ENCODE assay signal across 9 cellular contexts in genomic region chr3:182364723-182365650, GRCh38.
DNase-seq lines count a peak whose midpoint lies in the region; ATAC-seq and TF ChIP-seq lines count a peak whose summit lies in the region.
"Had no signal": no experiment of that assay in that cellular context is flagged by ENCODE, and none has a peak within 500 bp of the region (broad histone marks: within the 10 kb centered on the region; RNA-seq: fewer than 3 reads in every experiment).

No MANE protein-coding gene starts in this region.

- no peak for TF ChIP-seq CTCF in astrocyte of the cerebellum (IDR thresholded peaks at IDR 0.05; ENCODE audit: low read depth, low read length, missing control alignments)

- no peak overlapping the region for H3K18ac ChIP-seq in mesenchymal stem cell (ENCODE audit: low read depth in 1 of 2, low read length in 2 of 2)

- in situ Hi-C loops in Caki2 (cut with HindIII; ENCODE audit: low pct_unique_long_range_greater_than_20kb, low sequenced_read_pairs) = no loop called here
- in situ Hi-C loops in astrocyte of the cerebellum (cut with HindIII; ENCODE audit: low sequenced_read_pairs) = loop anchor here (5.0 kb wide), 1 partner anchor 87 kb away; no protein-coding TSS in a partner anchor

- WGBS in mesenchymal stem cell = 74% methylated on average over 20 of the region's 20 CpGs

- no peak overlapping the region for H4K91ac ChIP-seq in mesenchymal stem cell (ENCODE audit: low read length)

- H3K4me2 ChIP-seq in mesenchymal stem cell (ENCODE audit: low read length, poor library complexity, severe bottlenecking) = peak overlapping the region; percentile 37
- H3K4me2 ChIP-seq: BLaER1 treated with 17β-estradiol and CSF1 and Interleukin-3, amounts not matched to agents 10 nM and 100 nM had no signal

- no peak overlapping the region for H2BK120ac ChIP-seq in mesenchymal stem cell (ENCODE audit: low read depth, low read length)

- no peak overlapping the region for H3K14ac ChIP-seq in mesenchymal stem cell (ENCODE audit: low read length in 2 of 2)

- H3K9me3 ChIP-seq in mesenchymal stem cell (ENCODE audit: control insufficient read depth, low read length) = no peaks in the 10 kb centered on the region
- H3K9me3 ChIP-seq: BLaER1 treated with 17β-estradiol and CSF1 and Interleukin-3, amounts not matched to agents 10 nM and 100 nM had no signal

- H3K23ac ChIP-seq in mesenchymal stem cell (ENCODE audit: low read length in 2 of 2) = no peak overlapping the region

- no peaks in the 10 kb centered on the region for H3K36me3 ChIP-seq in mesenchymal stem cell (ENCODE audit: control insufficient read depth in 1 of 2, insufficient read depth in 2 of 2, low read depth in 1 of 2, low read length in 2 of 2)
- H3K36me3 ChIP-seq: BLaER1 treated with 17β-estradiol and CSF1 and Interleukin-3, amounts not matched to agents 10 nM and 100 nM had no signal

- H3K79me1 ChIP-seq in mesenchymal stem cell (replicated peaks; ENCODE audit: low read length, poor library complexity, severe bottlenecking) = no peaks in the 10 kb centered on the region

- ATAC-seq in HG02759 (IDR thresholded peaks at IDR 0.05; ENCODE audit: unreplicated experiment) = no peak
- no peak for ATAC-seq in HG02870 (IDR thresholded peaks at IDR 0.05; ENCODE audit: unreplicated experiment)

- no peak overlapping the region for H3K4ac ChIP-seq in mesenchymal stem cell (ENCODE audit: low read depth in 1 of 2, low read length in 2 of 2)

- no peak overlapping the region for H2AK5ac ChIP-seq in mesenchymal stem cell (ENCODE audit: low read length, severe bottlenecking)

- no peak overlapping the region for H3K9ac ChIP-seq in mesenchymal stem cell (ENCODE audit: low read length)
- H3K9ac ChIP-seq: BLaER1 treated with 17β-estradiol and CSF1 and Interleukin-3, amounts not matched to agents 10 nM and 100 nM had no signal

- H2BK15ac ChIP-seq in mesenchymal stem cell (ENCODE audit: low read depth, poor library complexity, severe bottlenecking) = no peak overlapping the region

- no peak overlapping the region for H2BK12ac ChIP-seq in mesenchymal stem cell (ENCODE audit: low read length in 2 of 2)

- H3K4me3 ChIP-seq in astrocyte of the cerebellum (ENCODE audit: low read depth, low read length) (peak overlapping the region; percentile 21), mesenchymal stem cell (ENCODE audit: insufficient read depth in 1 of 2, low read depth in 1 of 2, low read length in 2 of 2) (no peak overlapping the region)
- H3K4me3 ChIP-seq: BLaER1 treated with 17β-estradiol and CSF1 and Interleukin-3, amounts not matched to agents 10 nM and 100 nM had no signal

- no peak overlapping the region for H4K8ac ChIP-seq in mesenchymal stem cell (ENCODE audit: low read length)

- no peaks in the 10 kb centered on the region for H3K27me3 ChIP-seq in mesenchymal stem cell (ENCODE audit: control insufficient read depth in 1 of 2, insufficient read depth in 1 of 2, low read length in 2 of 2)
- H3K27me3 ChIP-seq: BLaER1 treated with 17β-estradiol and CSF1 and Interleukin-3, amounts not matched to agents 10 nM and 100 nM had no signal

- DNase-seq in Caki2 (ENCODE audit: low read depth) (peak; percentile 98), NCI-H2107 (lab: John Stamatoyannopoulos, UW) (peak; percentile 91), astrocyte of the cerebellum (ENCODE audit: low read depth) (peak; percentile 68), mesenchymal stem cell (peak; percentile 12), NCI-H2171 treated with DMSO at 0.1 percent for 48 hours (lab: John Stamatoyannopoulos, UW) (no peak), islet precursor cell (no peak)

- H3K27ac ChIP-seq in mesenchymal stem cell (ENCODE audit: low read length, poor library complexity, severe bottlenecking) = peak overlapping the region; percentile 1
- H3K27ac ChIP-seq: BLaER1 treated with 17β-estradiol and CSF1 and Interleukin-3, amounts not matched to agents 10 nM and 100 nM had no signal

- no peak overlapping the region for H2BK5ac ChIP-seq in mesenchymal stem cell (ENCODE audit: low read depth, low read length, poor library complexity, severe bottlenecking)

- H2AFZ ChIP-seq in mesenchymal stem cell (ENCODE audit: low read depth, low read length) = no peak overlapping the region

- no peaks in the 10 kb centered on the region for H3K4me1 ChIP-seq in mesenchymal stem cell (ENCODE audit: control insufficient read depth, insufficient read depth, low read depth, low read length)
- H3K4me1 ChIP-seq: BLaER1 treated with 17β-estradiol and CSF1 and Interleukin-3, amounts not matched to agents 10 nM and 100 nM had no signal

Comparison
In these comparisons a context has a peak if more than half of its experiments do, and no peak if none do; other contexts are left out.
1. DNase-seq: peak in Caki2 (single experiment), NCI-H2107 (single experiment), astrocyte of the cerebellum (single experiment) and mesenchymal stem cell (single experiment); none in NCI-H2171 treated with DMSO at 0.1 percent for 48 hours (single experiment) and islet precursor cell (single experiment).